ENCODE assay signal across 9 cellular contexts in genomic region chr6:149840345-149841075, GRCh38. TPM values are rescaled to one million over a fixed set of nuclear protein-coding genes. Genes with fewer than 3 reads are reported as not detected.
DNase-seq lines count a peak whose midpoint lies in the region; ATAC-seq and TF ChIP-seq lines count a peak whose summit lies in the region.
"Had no signal": no experiment of that assay in that cellular context is flagged by ENCODE, and none has a peak within 500 bp of the region (broad histone marks: within the 10 kb centered on the region; RNA-seq: fewer than 3 reads in every experiment).

No MANE protein-coding gene starts in this region.

- H3K36me3 ChIP-seq in PC-9 (ENCODE audit: low read depth) (peaks cover 13% of the 10 kb centered on the region), gastroesophageal sphincter (peaks cover 0 to 53% of the 10 kb centered on the region in 2 donors)

- no peaks in the 10 kb centered on the region for H3K4me1 Mint-ChIP-seq in progenitor cell of endocrine pancreas (ENCODE audit: low read depth)

- 58 to 64% methylated on average over 3 to 5 of the region's 8 CpGs for WGBS in gastroesophageal sphincter (ENCODE audit: low coverage in 1 of 2), 2 donors

- intact Hi-C loops in PC-9 (cut with micrococcal nuclease; ENCODE audit: unreplicated experiment): loop anchor here (1.0 kb wide), 2 partner anchors 25 to 86 kb away; no protein-coding TSS in a partner anchor

- H3K27me3 ChIP-seq in PC-9 (ENCODE audit: insufficient read depth, low read depth): no peaks in the 10 kb centered on the region
- H3K27me3 ChIP-seq in gastroesophageal sphincter: no peaks in the 10 kb centered on the region

- H3K9me3 ChIP-seq in PC-9 (ENCODE audit: insufficient read depth, low read depth): no peaks in the 10 kb centered on the region
- H3K9me3 ChIP-seq in gastroesophageal sphincter: no peaks in the 10 kb centered on the region

- H3K27ac ChIP-seq in PC-9 (0 out of 2 replicates have a peak overlapping the region, but pooled peaks have one; percentile 3), gastroesophageal sphincter (no peak overlapping the region)

- no TSS peak for BruUV-seq in PC-9 (replicated peaks; lab: Mats Ljungman, UMichigan)

- peak; percentile 86 for ATAC-seq in gastroesophageal sphincter

- H3K27me3 Mint-ChIP-seq in progenitor cell of endocrine pancreas: peaks cover 3% of the 10 kb centered on the region

- no peaks in the 10 kb centered on the region; the same call in 1 of the 2 replicates for H4K20me1 ChIP-seq in PC-9 (ENCODE audit: insufficient read depth)

- H3K4me3 ChIP-seq in PC-9 (no peak overlapping the region), gastroesophageal sphincter (no peak overlapping the region)

- DNase-seq in DMS53 (lab: John Stamatoyannopoulos, UW): peak; percentile 97
- peak in 44 of 76 experiments; percentile 13 to 59 (median 38) for DNase-seq in HUDEP-2 (lab: John Stamatoyannopoulos, UW; ENCODE audit: unreplicated experiment in 76 of 76)
- DNase-seq in PC-9: peak; percentile 70 to 78
- peak; percentile 20 for DNase-seq in activated T-helper 9 cell treated with anti-CD3 and anti-CD28 coated beads, Interleukin-2, amount 50 U/mL, for 16 hours (ENCODE audit: low read depth)
- peak; percentile 27 for DNase-seq in progenitor cell of endocrine pancreas (ENCODE audit: low spot score, unreplicated experiment)
- DNase-seq in effector CD8-positive, alpha-beta T cell (lab: John Stamatoyannopoulos, UW): no peak
- no peak for DNase-seq in ecto neural progenitor cell (ENCODE audit: low spot score)

- no peak for TF ChIP-seq EP300 in gastroesophageal sphincter (IDR thresholded peaks at IDR 0.05)

- peak; percentile 83 for TF ChIP-seq CTCF in PC-9 (conservative IDR thresholded peaks at IDR 0.05)
- peak in 3 of 4 experiments; percentile 10 to 55 (median 52) for TF ChIP-seq CTCF in gastroesophageal sphincter (IDR thresholded peaks at IDR 0.05)
- peak; percentile 61 for TF ChIP-seq CTCF in progenitor cell of endocrine pancreas (IDR thresholded peaks at IDR 0.05; ENCODE audit: unreplicated experiment)

- no peak overlapping the region for H2AFZ ChIP-seq in PC-9

- no peak overlapping the region for H3K27ac Mint-ChIP-seq in progenitor cell of endocrine pancreas
- H3K27ac Mint-ChIP-seq: natural killer cell treated with Interleukin-12 subunit alpha and Interleukin-12 subunit beta and Interleukin-15 and Interleukin-18, amount 100 ng/mL, for 72 hours had no signal

- H3K4me2 ChIP-seq in PC-9: no peak overlapping the region

- no peaks in the 10 kb centered on the region for H3K9me3 Mint-ChIP-seq in progenitor cell of endocrine pancreas (ENCODE audit: low read depth)
- H3K9me3 Mint-ChIP-seq: natural killer cell treated with Interleukin-12 subunit alpha and Interleukin-12 subunit beta and Interleukin-15 and Interleukin-18, amount 100 ng/mL, for 72 hours had no signal

- H3K4me1 ChIP-seq in PC-9 (replicated peaks; ENCODE audit: insufficient read depth): peaks cover 48% of the 10 kb centered on the region
- H3K4me1 ChIP-seq in gastroesophageal sphincter: peaks cover 0 to 17% (median 0%) of the 10 kb centered on the region in 3 donors

- no peak overlapping the region for H3K4me3 Mint-ChIP-seq in progenitor cell of endocrine pancreas (ENCODE audit: low read depth)
- H3K4me3 Mint-ChIP-seq: natural killer cell treated with Interleukin-12 subunit alpha and Interleukin-12 subunit beta and Interleukin-15 and Interleukin-18, amount 100 ng/mL, for 72 hours had no signal

- peaks cover 26% of the 10 kb centered on the region for H3K36me3 Mint-ChIP-seq in progenitor cell of endocrine pancreas (ENCODE audit: insufficient read depth)
- H3K36me3 Mint-ChIP-seq: natural killer cell treated with Interleukin-12 subunit alpha and Interleukin-12 subunit beta and Interleukin-15 and Interleukin-18, amount 100 ng/mL, for 72 hours had no signal

- CTCF ChIA-PET in PC-9 (lab: Charles Lee): interaction anchor here (0.6 to 0.9 kb wide), 5 partner anchors 14 to 1533 kb away, joined by 3 to 4 read pairs (median 3); no protein-coding TSS in a partner anchor

- H3F3A ChIP-seq in PC-9 (ENCODE audit: insufficient read depth, low read depth): peaks cover 26% of the 10 kb centered on the region; the same call in 1 of the 2 replicates

- POLR2A ChIA-PET in PC-9 (lab: Charles Lee; ENCODE audit: unreplicated experiment): interaction anchor here (0.6 kb wide), 3 partner anchors 23 to 164 kb away, joined by 3 to 5 read pairs (median 3); no protein-coding TSS in a partner anchor

- no peaks in the 10 kb centered on the region for H3K9me2 ChIP-seq in PC-9 (ENCODE audit: insufficient read depth)

- no peak for TF ChIP-seq POLR2A in gastroesophageal sphincter (IDR thresholded peaks at IDR 0.05)

- peaks cover 16% of the 10 kb centered on the region for H3K79me2 ChIP-seq in PC-9 (ENCODE audit: low read depth)

RNA-seq across cellular contexts. Expression of gene LRP11, which starts 23.6 kb away (rescaled TPM):
- 33.8 and 38.6 TPM in 2 replicates for total RNA-seq in PC-9 (2021)
- total RNA-seq in gastroesophageal sphincter: 10 to 100 TPM; 17.9 to 33.3 (median 29.6) TPM
- total RNA-seq in progenitor cell of endocrine pancreas: 45.0 and 63.3 TPM in 2 replicates

RNA-seq across cellular contexts. Expression of gene RAET1E, which starts 57.4 kb away (rescaled TPM):
- total RNA-seq in PC-9 (2021): 0.20 TPM in 1 of 2 replicates, not detected in the other
- under 1 TPM in 1 of 4 donors, not detected in 3; 0.69 TPM for total RNA-seq in gastroesophageal sphincter
- not detected in 2 replicates for total RNA-seq in progenitor cell of endocrine pancreas
- total RNA-seq: natural killer cell treated with Interleukin-12 subunit alpha and Interleukin-12 subunit beta and Interleukin-15 and Interleukin-18, amount 100 ng/mL, for 72 hours had no signal

Comparison
In these comparisons a context has a peak if more than half of its experiments do, and no peak if none do; other contexts are left out.
1. DNase-seq: peak in DMS53 (single experiment), HUDEP-2 (44 of 76), PC-9 (2 of 2), activated T-helper 9 cell treated with anti-CD3 and anti-CD28 coated beads, Interleukin-2, amount 50 U/mL, for 16 hours (single experiment) and progenitor cell of endocrine pancreas (single experiment); none in effector CD8-positive, alpha-beta T cell (single experiment) and ecto neural progenitor cell (single experiment).
2. Peak in every context shown above with its lines, with median percentiles within 50 percentile points of each other: CTCF ChIP-seq.